In genomic region chr9:120894404-120895226, GRCh38 we compare ENCODE assay signal across 8 cellular contexts. TPM values are rescaled to one million over a fixed set of nuclear protein-coding genes. Genes with fewer than 3 reads are reported as not detected.
A peak's percentile ranks its signal among the peaks of the same experiment; 100 is the strongest.
DNase-seq lines count a peak whose midpoint lies in the region; ATAC-seq and TF ChIP-seq lines count a peak whose summit lies in the region.

No MANE protein-coding gene starts in this region.

- peaks cover 17 to 80% of the 10 kb centered on the region in 2 donors for H3K4me1 ChIP-seq in thoracic aorta (ENCODE audit: control insufficient read depth in 1 of 2, low read depth in 2 of 2)

- no peak overlapping the region for H3K27ac ChIP-seq in brain microvascular endothelial cell
- peak overlapping the region; percentile 89 to 91 for H3K27ac ChIP-seq in thoracic aorta

- no peak for ATAC-seq in thoracic aorta (ENCODE audit: insufficient number of reproducible peaks, low FRiP score, low read depth)
- ATAC-seq in HG02571 (IDR thresholded peaks at IDR 0.05; ENCODE audit: unreplicated experiment), result no peak

- H3K9me3 ChIP-seq in thoracic aorta, result no peaks in the 10 kb centered on the region

- H3K27me3 ChIP-seq in brain microvascular endothelial cell (replicated peaks), result no peaks in the 10 kb centered on the region
- H3K27me3 ChIP-seq in thoracic aorta (replicated peaks; ENCODE audit: insufficient read depth), result no peaks in the 10 kb centered on the region

- in situ Hi-C loops in brain microvascular endothelial cell (cut with HindIII; ENCODE audit: low pct_ligation_motif_present, low sequenced_read_pairs), result no loop called here

- TF ChIP-seq CTCF in brain microvascular endothelial cell (IDR thresholded peaks at IDR 0.05; ENCODE audit: low read depth, low read length, missing control alignments) (no peak), thoracic aorta (IDR thresholded peaks at IDR 0.05) (no peak)

- H3K4me3 ChIP-seq in brain microvascular endothelial cell (ENCODE audit: low read depth, low read length) (peak overlapping the region; percentile 17), thoracic aorta (peak overlapping the region; percentile 52)

- peak; percentile 59 for DNase-seq in activated CD8-positive, alpha-beta memory T cell treated with anti-CD3 and anti-CD28 coated beads, Interleukin-2, amount 50 U/mL, for 48 hours
- DNase-seq in activated CD8-positive, alpha-beta memory T cell treated with anti-CD3 and anti-CD28 coated beads, Interleukin-2, amount 50 U/mL, for 4 hours, result no peak
- DNase-seq in brain microvascular endothelial cell (no peak), islet precursor cell (peak; percentile 74), thoracic aorta (ENCODE audit: low spot score) (no peak), inferior parietal cortex (ENCODE audit: extremely low spot score) (no peak)
- DNase-seq in activated effector memory CD4-positive, alpha-beta T cell treated with Interleukin-2 at 50 U/mL for 16 hours, result no peak

- H3K36me3 ChIP-seq in brain microvascular endothelial cell (replicated peaks) (no peaks in the 10 kb centered on the region), thoracic aorta (no peaks in the 10 kb centered on the region)

RNA-seq across cellular contexts. Expression of gene PHF19, which starts 17.6 kb away (rescaled TPM):
- 10 to 100 TPM; 47.9 to 81.7 TPM for total RNA-seq in thoracic aorta

RNA-seq across cellular contexts. Expression of gene TRAF1, which starts 32.0 kb away (rescaled TPM):
- total RNA-seq in thoracic aorta, result 10 to 100 TPM; 36.4 to 52.5 TPM

RNA-seq across cellular contexts. Expression of gene PSMD5, which starts 51.9 kb away (rescaled TPM):
- 10 to 100 TPM; 19.4 to 55.7 TPM for total RNA-seq in thoracic aorta

Comparison
In these comparisons a context has a peak if more than half of its experiments do, and no peak if none do; other contexts are left out.
1. DNase-seq: peak in activated CD8-positive, alpha-beta memory T cell treated with anti-CD3 and anti-CD28 coated beads, Interleukin-2, amount 50 U/mL, for 48 hours (single experiment) and islet precursor cell (single experiment); none in activated CD8-positive, alpha-beta memory T cell treated with anti-CD3 and anti-CD28 coated beads, Interleukin-2, amount 50 U/mL, for 4 hours (single experiment), brain microvascular endothelial cell (single experiment), thoracic aorta (single experiment), activated effector memory CD4-positive, alpha-beta T cell treated with Interleukin-2 at 50 U/mL for 16 hours (single experiment) and inferior parietal cortex (single experiment).